Comparison of ENCODE assay signal across 11 cellular contexts in genomic region chr9:73270967-73271722, GRCh38.
DNase-seq lines count a peak whose midpoint lies in the region; ATAC-seq, FAIRE-seq and TF ChIP-seq lines count a peak whose summit lies in the region.
"Had no signal": no experiment of that assay in that cellular context is flagged by ENCODE, and none has a peak within 500 bp of the region (broad histone marks: within the 10 kb centered on the region; RNA-seq: fewer than 3 reads in every experiment).

No MANE protein-coding gene starts in this region.

- peak overlapping the region; percentile 41 for H3K27ac Mint-ChIP-seq in type B pancreatic cell
- H3K27ac Mint-ChIP-seq: B cell had no signal

- H3K27me3 Mint-ChIP-seq in type B pancreatic cell: peaks cover 9% of the 10 kb centered on the region
- H3K27me3 Mint-ChIP-seq: B cell had no signal

- H3K4me3 Mint-ChIP-seq in type B pancreatic cell: no peak overlapping the region
- H3K4me3 Mint-ChIP-seq: B cell had no signal

- TF ChIP-seq POLR2A in GM12892 (IDR thresholded peaks at IDR 0.05; ENCODE audit: low read depth, low read length): no peak

- H3K9me3 Mint-ChIP-seq in type B pancreatic cell: no peaks in the 10 kb centered on the region

- FAIRE-seq in GM12892 (lab: Jason Lieb, UNC): no peak

- H3K36me3 Mint-ChIP-seq in type B pancreatic cell: no peaks in the 10 kb centered on the region

- DNase-seq in SIG-M5 treated with dmso at 0.1 percent for 504 hours (lab: John Stamatoyannopoulos, UW; ENCODE audit: unreplicated experiment) (peak; percentile 64), SIG-M5 (lab: John Stamatoyannopoulos, UW) (no peak), KBM-7 (peak; percentile 28), epidermal melanocyte (ENCODE audit: insufficient read length, low spot score) (peak; percentile 23), type B pancreatic cell (ENCODE audit: extremely low spot score, unreplicated experiment) (no peak), GM12892 (ENCODE audit: insufficient read length) (no peak)
- DNase-seq in activated CD4-positive, alpha-beta T cell treated with anti-CD3 and anti-CD28 coated beads, Interleukin-2, amount 50 U/mL, for 4 hours: no peak
- DNase-seq: T-helper 1 cell, transverse colon had no signal

- no peak for ATAC-seq in HG03039 (IDR thresholded peaks at IDR 0.05; ENCODE audit: unreplicated experiment)

- in situ Hi-C loops in KBM-7 (cut with MboI; ENCODE audit: low pct_unique_long_range_greater_than_20kb, low sequenced_read_pairs): no loop called here

- H3K4me1 Mint-ChIP-seq in type B pancreatic cell (ENCODE audit: unreplicated experiment): no peaks in the 10 kb centered on the region
- H3K4me1 Mint-ChIP-seq: B cell had no signal

- TF ChIP-seq CTCF in type B pancreatic cell (conservative IDR thresholded peaks at IDR 0.05): no peak

Comparison
In these comparisons a context has a peak if more than half of its experiments do, and no peak if none do; other contexts are left out.
1. DNase-seq: peak in SIG-M5 treated with dmso at 0.1 percent for 504 hours (single experiment), KBM-7 (single experiment) and epidermal melanocyte (single experiment); none in SIG-M5 (single experiment), type B pancreatic cell (single experiment), GM12892 (single experiment) and activated CD4-positive, alpha-beta T cell treated with anti-CD3 and anti-CD28 coated beads, Interleukin-2, amount 50 U/mL, for 4 hours (0 of 2).